Comparison of ENCODE assay signal across 16 cellular contexts in the genomic region with DNA sequence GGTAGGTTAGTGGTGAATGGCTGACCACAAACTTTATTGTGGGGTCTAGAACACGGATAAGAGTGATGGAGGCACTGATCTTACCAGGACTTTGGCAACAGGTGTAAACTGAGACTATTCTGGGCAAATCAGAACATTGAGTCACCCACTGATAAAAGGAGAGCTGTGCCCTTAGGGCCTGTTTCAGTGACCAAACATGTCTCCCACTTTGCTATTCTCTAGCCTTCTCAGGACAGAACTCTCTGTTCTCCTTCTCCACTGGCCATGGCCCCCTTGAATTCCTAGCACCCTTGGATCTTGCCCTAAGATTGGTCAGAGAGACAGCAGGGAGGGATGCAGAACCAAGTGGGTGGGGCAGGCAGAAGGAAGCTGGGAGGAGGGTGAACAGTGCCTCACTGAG. TPM values are rescaled to one million over a fixed set of nuclear protein-coding genes. Genes with fewer than 3 reads are reported as not detected.
DNase-seq lines count a peak whose midpoint lies in the region; TF ChIP-seq lines count a peak whose summit lies in the region.
"Had no signal": no experiment of that assay in that cellular context is flagged by ENCODE, and none has a peak within 500 bp of the region (broad histone marks: within the 10 kb centered on the region; RNA-seq: fewer than 3 reads in every experiment).

No MANE protein-coding gene starts in this region.

- no peaks in the 10 kb centered on the region for H3K9me3 Mint-ChIP-seq in chondrocyte (ENCODE audit: low read depth)
- H3K9me3 Mint-ChIP-seq: CD8-positive, alpha-beta T cell had no signal

- CTCF ChIA-PET in GM10248 (lab: Yijun Ruan, JAX) = interaction anchor here (0.9 kb wide), 1 partner anchor 9 kb away, joined by 4 read pairs; no protein-coding TSS in a partner anchor

- H3K79me2 ChIP-seq in Karpas-422 (ENCODE audit: low read length) = no peaks in the 10 kb centered on the region

- TF ChIP-seq CTCF in GM10248 (IDR thresholded peaks at IDR 0.05; ENCODE audit: control extremely low read depth, extremely low read depth, low read depth, missing control alignments) = no peak
- no peak for TF ChIP-seq CTCF in GM13976 (IDR thresholded peaks at IDR 0.05; ENCODE audit: borderline replicate concordance, control extremely low read depth, extremely low read depth, insufficient read depth, missing control alignments)
- TF ChIP-seq CTCF in chondrocyte (IDR thresholded peaks at IDR 0.05) = no peak

- POLR2A ChIA-PET in GM10248 (lab: Yijun Ruan, JAX) = no interaction called here

- H2AFZ ChIP-seq in Karpas-422 (ENCODE audit: low read length) = no peak overlapping the region
- H2AFZ ChIP-seq: GM23248 had no signal

- in situ Hi-C loops in GM13976 (cut with MboI; ENCODE audit: low sequenced_read_pairs, unreplicated experiment) = no loop called here

- H3K4me3 ChIP-seq in Karpas-422 (ENCODE audit: low read length) = no peak overlapping the region
- H3K4me3 ChIP-seq: GM23248 had no signal

- H4K20me1 ChIP-seq in Karpas-422 (ENCODE audit: insufficient read depth, low read depth, low read length) = no peaks in the 10 kb centered on the region

- H3K4me2 ChIP-seq in Karpas-422 (ENCODE audit: low read depth, low read length, poor library complexity, severe bottlenecking) = no peak overlapping the region

- H3K4me1 ChIP-seq in Karpas-422 (ENCODE audit: low read length) = no peaks in the 10 kb centered on the region
- H3K4me1 ChIP-seq: Caco-2 had no signal

- no peaks in the 10 kb centered on the region for H3K9me3 ChIP-seq in Karpas-422 (ENCODE audit: low read length)
- H3K9me3 ChIP-seq: Caco-2 had no signal

- no peak overlapping the region for H3K9ac ChIP-seq in Karpas-422 (ENCODE audit: low read length)
- H3K9ac ChIP-seq: GM23248 had no signal

- no peaks in the 10 kb centered on the region for H3K27me3 ChIP-seq in Karpas-422 (ENCODE audit: low read length)

- H3K9me2 ChIP-seq in Karpas-422 (replicated peaks; ENCODE audit: insufficient read depth, low read length) = no peaks in the 10 kb centered on the region

- no peak overlapping the region for H3K27ac ChIP-seq in Karpas-422 (ENCODE audit: low read length)
- H3K27ac ChIP-seq: GM23248 had no signal

- no peak overlapping the region for H3K4me3 Mint-ChIP-seq in chondrocyte (ENCODE audit: unreplicated experiment)
- H3K4me3 Mint-ChIP-seq: CD4-positive, CD25-positive, alpha-beta regulatory T cell; CD8-positive, alpha-beta T cell had no signal

- no peaks in the 10 kb centered on the region for H3K4me1 Mint-ChIP-seq in chondrocyte (ENCODE audit: low read depth)

- peak; percentile 4 for DNase-seq in Karpas-422
- peak; percentile 73 for DNase-seq in RPMI7951 (ENCODE audit: low read depth)
- DNase-seq in myocyte (ENCODE audit: low read depth) = peak; percentile 23
- DNase-seq in GM10248 (ENCODE audit: extremely low spot score) = no peak
- DNase-seq in GM13976 (ENCODE audit: low spot score) = no peak
- DNase-seq in chondrocyte (ENCODE audit: low spot score) = no peak
- DNase-seq: C1 segment of cervical spinal cord; Caco-2; CD4-positive, CD25-positive, alpha-beta regulatory T cell; CD8-positive, alpha-beta T cell; DMS153; DND-41; GM23248; H7; HCEC 1CT had no signal

- peaks cover 46% of the 10 kb centered on the region for H3K27me3 Mint-ChIP-seq in chondrocyte (ENCODE audit: low read depth)

- H3K36me3 Mint-ChIP-seq in chondrocyte (ENCODE audit: low read depth) = no peaks in the 10 kb centered on the region
- H3K36me3 Mint-ChIP-seq: CD4-positive, CD25-positive, alpha-beta regulatory T cell; CD8-positive, alpha-beta T cell had no signal

- no peak overlapping the region for H3K27ac Mint-ChIP-seq in chondrocyte (ENCODE audit: unreplicated experiment)
- H3K27ac Mint-ChIP-seq: CD4-positive, CD25-positive, alpha-beta regulatory T cell; CD8-positive, alpha-beta T cell had no signal

- H3K36me3 ChIP-seq in Karpas-422 (ENCODE audit: insufficient read depth, low read length) = no peaks in the 10 kb centered on the region

RNA-seq across cellular contexts. Expression of gene TRPM8, which starts 18.3 kb away (rescaled TPM):
- not detected in 2 replicates for total RNA-seq in Karpas-422 (2014; rRNA removed; shearing (Covaris generic); ENCODE audit: low replicate concordance)
- 13.6 and 19.9 TPM in 2 replicates for total RNA-seq in RPMI7951 (2014; rRNA removed; shearing (Covaris generic))
- total RNA-seq in myocyte = 1.4 and 3.5 TPM in 2 replicates
- 0.48 TPM for polyA plus RNA-seq in myocyte (2012)
- 0.15 TPM in 1 of 3 replicates, not detected in the others for total RNA-seq in chondrocyte
- total RNA-seq: Caco-2; CD4-positive, CD25-positive, alpha-beta regulatory T cell; CD8-positive, alpha-beta T cell; GM23248 had no signal
- polyA plus RNA-seq: BJ; CD4-positive, CD25-positive, alpha-beta regulatory T cell; GM23248 had no signal

Comparison
In these comparisons a context has a peak if more than half of its experiments do, and no peak if none do; other contexts are left out.
1. DNase-seq: peak in Karpas-422 (single experiment), RPMI7951 (single experiment) and myocyte (single experiment); none in GM10248 (single experiment), GM13976 (single experiment) and chondrocyte (single experiment).